Comparison of ENCODE assay signal across 27 cellular contexts in the genomic region with DNA sequence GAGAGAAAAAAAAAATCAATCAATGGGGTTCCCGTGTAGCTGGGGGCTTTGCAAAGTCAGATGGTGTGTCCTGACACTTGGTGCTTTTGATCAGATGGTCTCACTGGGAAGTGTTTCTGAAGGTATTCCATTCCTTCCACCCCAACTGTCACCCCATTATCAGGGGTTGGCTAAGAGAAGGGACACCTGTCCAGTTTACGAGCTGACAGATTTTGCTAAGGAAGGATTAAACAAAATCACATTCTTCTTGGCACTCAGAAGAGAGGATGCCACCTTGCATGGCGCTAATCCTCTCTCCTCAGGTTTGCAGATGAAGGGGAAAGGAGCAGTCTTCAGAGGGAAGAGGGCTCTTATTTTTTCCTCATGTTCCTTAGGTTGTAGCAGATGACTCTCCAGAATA.
"Had no signal": no experiment of that assay in that cellular context is flagged by ENCODE, and none has a peak within 500 bp of the region (broad histone marks: within the 10 kb centered on the region; RNA-seq: fewer than 3 reads in every experiment).

No MANE protein-coding gene starts in this region.

- H3K27me3 ChIP-seq: adrenal gland, body of pancreas, dorsolateral prefrontal cortex had no signal

- H3K36me3 ChIP-seq: adrenal gland had no signal

- DNase-seq: activated CD4-positive, alpha-beta memory T cell treated with anti-CD3 and anti-CD28 coated beads for 36 hours; activated CD4-positive, alpha-beta T cell treated with anti-CD3 and anti-CD28 coated beads for 36 hours; activated CD4-positive, alpha-beta T cell treated with anti-CD3 and anti-CD28 coated beads, Interleukin-2, amount 10 ng/mL, durations not matched to agents 24 days and 14 days; activated CD4-positive, CD25-positive, alpha-beta regulatory T cell; activated CD4-positive, CD25-positive, alpha-beta regulatory T cell treated with anti-CD3 and anti-CD28 coated beads, Interleukin-2, amount 50 U/mL, for 72 hours; activated CD8-positive, alpha-beta memory T cell treated with anti-CD3 and anti-CD28 coated beads, Interleukin-2, amount 10 ng/mL, durations not matched to agents 7 days and 5 days; activated CD8-positive, alpha-beta memory T cell treated with anti-CD3 and anti-CD28 coated beads, Interleukin-2, amount 50 U/mL, for 4 hours; activated CD8-positive, alpha-beta T cell treated with anti-CD3 and anti-CD28 coated beads, Interleukin-2, amount 10 ng/mL, durations not matched to agents 7 days and 5 days; activated effector memory CD4-positive, alpha-beta T cell treated with anti-CD3 and anti-CD28 coated beads, Interleukin-2, amount 50 U/mL, for 16 hours; activated naive CD4-positive, alpha-beta T cell treated with anti-CD3 and anti-CD28 coated beads for 36 hours; activated naive CD8-positive, alpha-beta T cell treated with anti-CD3 and anti-CD28 coated beads for 36 hours; activated naive CD8-positive, alpha-beta T cell treated with anti-CD3 and anti-CD28 coated beads, Interleukin-2, amount 50 U/mL, for 24 hours; activated T-cell treated with anti-CD3 and anti-CD28 coated beads, Interleukin-2, amount 50 U/mL, for 1 hour; activated T-cell treated with anti-CD3 and anti-CD28 coated beads, Interleukin-2, amount 50 U/mL, for 48 hours; adrenal gland; amygdala; aorta; body of pancreas; cerebellar nuclear complex; effector memory CD4-positive, alpha-beta T cell; endodermal cell; foreskin fibroblast; head of caudate nucleus; T-helper 2 cell had no signal

- H3K4me3 ChIP-seq: adrenal gland, body of pancreas, coronary artery, dorsolateral prefrontal cortex had no signal

- H3K9me3 ChIP-seq: adrenal gland, body of pancreas had no signal

- H3K27ac ChIP-seq: body of pancreas, coronary artery had no signal

- ATAC-seq: activated CD4-positive, alpha-beta T cell treated with anti-CD3 and anti-CD28 coated beads for 36 hours; activated CD8-positive, alpha-beta memory T cell treated with anti-CD3 and anti-CD28 coated beads, Interleukin-2, amount 10 ng/mL, durations not matched to agents 7 days and 5 days; activated CD8-positive, alpha-beta T cell treated with anti-CD3 and anti-CD28 coated beads, Interleukin-2, amount 10 ng/mL, durations not matched to agents 7 days and 5 days; activated naive CD8-positive, alpha-beta T cell treated with anti-CD3 and anti-CD28 coated beads, Interleukin-2, amount 50 U/mL, for 24 hours; body of pancreas; esophagus mucosa had no signal
